In the genomic region with DNA sequence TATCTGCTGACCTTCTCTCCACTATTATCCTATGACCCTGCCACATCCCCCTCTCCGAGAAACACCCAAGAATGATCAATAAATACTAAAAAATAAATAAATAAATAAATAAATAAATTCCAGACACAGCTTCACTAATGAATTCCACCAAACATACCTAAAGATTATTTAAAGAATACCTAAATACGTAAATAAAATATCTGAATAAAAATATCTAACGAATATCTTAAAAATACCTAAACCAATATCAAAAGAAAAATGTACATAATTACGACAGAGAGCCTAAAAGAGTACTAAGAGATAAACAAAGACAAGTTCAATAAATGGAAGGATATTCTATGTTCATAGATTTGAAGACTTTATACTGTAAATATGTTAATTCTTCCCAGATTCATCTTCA, we compare ENCODE assay signal across 19 cellular contexts.
DNase-seq lines count a peak whose midpoint lies in the region; ATAC-seq and FAIRE-seq lines count a peak whose summit lies in the region.
"Had no signal": no experiment of that assay in that cellular context is flagged by ENCODE, and none has a peak within 500 bp of the region (broad histone marks: within the 10 kb centered on the region; RNA-seq: fewer than 3 reads in every experiment).

No MANE protein-coding gene starts in this region.

- no CpG with 5 or more reads among the region's 4 CpGs for WGBS in mesenchymal stem cell

- H3K4me2 ChIP-seq in mesenchymal stem cell (ENCODE audit: low read length, poor library complexity, severe bottlenecking): no peak overlapping the region
- H3K4me2 ChIP-seq: BLaER1, GM23338 had no signal

- no peaks in the 10 kb centered on the region for H3K36me3 ChIP-seq in mesenchymal stem cell (ENCODE audit: control insufficient read depth in 1 of 2, insufficient read depth in 2 of 2, low read depth in 1 of 2, low read length in 2 of 2)
- H3K36me3 ChIP-seq: BLaER1 had no signal

- no peak overlapping the region for H3K4me3 ChIP-seq in mesenchymal stem cell (ENCODE audit: insufficient read depth in 1 of 2, low read depth in 1 of 2, low read length in 2 of 2)
- H3K4me3 ChIP-seq: BLaER1, GM12878, GM23338 had no signal

- H2AFZ ChIP-seq in mesenchymal stem cell (ENCODE audit: low read depth, low read length): no peak overlapping the region
- H2AFZ ChIP-seq: GM23338 had no signal

- no peaks in the 10 kb centered on the region for H3K9me3 ChIP-seq in mesenchymal stem cell (ENCODE audit: control insufficient read depth, low read length)

- no peak overlapping the region for H3K9ac ChIP-seq in mesenchymal stem cell (ENCODE audit: low read length)
- H3K9ac ChIP-seq: BLaER1 had no signal

- H4K91ac ChIP-seq in mesenchymal stem cell (ENCODE audit: low read length): no peak overlapping the region

- no peak for ATAC-seq in HG03521 (IDR thresholded peaks at IDR 0.05; ENCODE audit: unreplicated experiment)
- ATAC-seq: CD8-positive, alpha-beta T cell; GM12878; GM23338; HCT116 had no signal

- H2BK15ac ChIP-seq in mesenchymal stem cell (ENCODE audit: low read depth, poor library complexity, severe bottlenecking): no peak overlapping the region

- H2AK5ac ChIP-seq in mesenchymal stem cell (ENCODE audit: low read length, severe bottlenecking): no peak overlapping the region

- no peaks in the 10 kb centered on the region for H3K4me1 ChIP-seq in mesenchymal stem cell (ENCODE audit: control insufficient read depth, insufficient read depth, low read depth, low read length)
- H3K4me1 ChIP-seq: BLaER1, Caco-2 had no signal

- DNase-seq in RCC 7860 (ENCODE audit: low spot score): no peak
- no peak for DNase-seq in mesenchymal stem cell
- DNase-seq in SHP77 (lab: John Stamatoyannopoulos, UW): no peak
- DNase-seq in stimulated activated naive CD4-positive, alpha-beta T cell treated with Interleukin-2 at 50 U/mL for 16 hours (lab: John Stamatoyannopoulos, UW): no peak
- DNase-seq: Caco-2; CD4-positive, CD25-positive, alpha-beta regulatory T cell; CD8-positive, alpha-beta T cell; DMS153; DND-41; GDM1; H9 had no signal

- no peak overlapping the region for H3K14ac ChIP-seq in mesenchymal stem cell (ENCODE audit: low read length in 2 of 2)

- H3K27me3 ChIP-seq in mesenchymal stem cell (ENCODE audit: control insufficient read depth in 1 of 2, insufficient read depth in 1 of 2, low read length in 2 of 2): no peaks in the 10 kb centered on the region
- H3K27me3 ChIP-seq: BLaER1 had no signal

- H3K18ac ChIP-seq in mesenchymal stem cell (ENCODE audit: low read depth in 1 of 2, low read length in 2 of 2): no peak overlapping the region

- no peak overlapping the region for H3K23ac ChIP-seq in mesenchymal stem cell (ENCODE audit: low read length in 2 of 2)

- peaks cover 6% of the 10 kb centered on the region for H3K79me1 ChIP-seq in mesenchymal stem cell (replicated peaks; ENCODE audit: low read length, poor library complexity, severe bottlenecking)

- no peak overlapping the region for H2BK12ac ChIP-seq in mesenchymal stem cell (ENCODE audit: low read length in 2 of 2)

- H4K8ac ChIP-seq in mesenchymal stem cell (ENCODE audit: low read length): no peak overlapping the region

- peak; percentile 27 for FAIRE-seq in RCC 7860 (lab: Jason Lieb, UNC)
- FAIRE-seq in colon (lab: Jason Lieb, UNC): peak; percentile 76
- FAIRE-seq: GM12878, GM19239 had no signal

- H3K27ac ChIP-seq in mesenchymal stem cell (ENCODE audit: low read length, poor library complexity, severe bottlenecking): no peak overlapping the region
- H3K27ac ChIP-seq: BLaER1, C4-2B had no signal

- H2BK120ac ChIP-seq in mesenchymal stem cell (ENCODE audit: low read depth, low read length): no peak overlapping the region

- H3K4ac ChIP-seq in mesenchymal stem cell (ENCODE audit: low read depth in 1 of 2, low read length in 2 of 2): no peak overlapping the region

- peak overlapping the region; percentile 31 for H2BK5ac ChIP-seq in mesenchymal stem cell (ENCODE audit: low read depth, low read length, poor library complexity, severe bottlenecking)
